Comparison of ENCODE assay signal across 19 cellular contexts in the genomic region with DNA sequence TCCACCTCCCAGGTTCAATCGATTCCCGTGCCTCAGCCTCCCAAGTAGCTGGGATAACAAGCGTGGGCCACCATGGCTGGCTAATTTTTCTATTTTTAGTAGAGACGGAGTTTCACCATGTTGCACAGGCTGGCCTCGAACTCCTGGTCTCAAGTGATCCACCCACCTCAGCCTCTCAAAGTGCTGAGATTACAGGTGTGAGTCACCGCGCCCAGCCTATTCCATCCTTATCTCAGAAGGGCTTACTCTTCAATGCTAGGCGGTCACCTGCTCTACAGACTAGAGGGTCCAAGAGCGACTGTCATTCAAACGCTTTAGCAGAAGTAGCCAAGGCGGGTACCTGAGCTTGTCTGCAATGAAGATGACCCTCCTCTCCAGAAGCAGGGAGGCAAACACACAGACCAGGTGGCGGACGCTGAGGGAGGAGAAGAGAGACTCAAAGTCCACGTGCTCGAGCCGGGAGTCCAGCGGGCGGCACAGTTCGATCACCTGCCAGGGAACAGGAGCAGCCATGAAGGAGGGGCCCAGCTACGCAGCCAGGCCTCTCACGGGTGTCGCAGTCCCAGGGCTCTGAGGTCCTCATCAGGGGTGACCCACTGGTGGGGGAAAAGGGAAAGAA.
A peak's percentile ranks its signal among the peaks of the same experiment; 100 is the strongest.
DNase-seq lines count a peak whose midpoint lies in the region; ATAC-seq, FAIRE-seq and TF ChIP-seq lines count a peak whose summit lies in the region.
"Had no signal": no experiment of that assay in that cellular context is flagged by ENCODE, and none has a peak within 500 bp of the region (broad histone marks: within the 10 kb centered on the region; RNA-seq: fewer than 3 reads in every experiment).

No MANE protein-coding gene starts in this region.

- no peaks in the 10 kb centered on the region for H3K36me3 ChIP-seq in HepG2 (replicated peaks in 1 of 2; ENCODE audit: control insufficient read depth in 1 of 2, insufficient read depth in 2 of 2, low read length in 2 of 2)
- no peaks in the 10 kb centered on the region for H3K36me3 ChIP-seq in pancreas
- no peaks in the 10 kb centered on the region for H3K36me3 ChIP-seq in BE2C
- H3K36me3 ChIP-seq: BLaER1 treated with 17β-estradiol and CSF1 and Interleukin-3, amounts not matched to agents 10 nM and 100 nM had no signal

- TF ChIP-seq CTCF in WTC11 (IDR thresholded peaks at IDR 0.05) (no peak), HepG2 (CRISPR knock-in tag; IDR thresholded peaks at IDR 0.05) (peak; percentile 39), pancreas (IDR thresholded peaks at IDR 0.05) (no peak), BE2C (IDR thresholded peaks at IDR 0.05; ENCODE audit: low read depth, low read length) (no peak)

- H3K27me3 Mint-ChIP-seq in WTC11 (ENCODE audit: low read depth), result no peaks in the 10 kb centered on the region
- peaks cover 9% of the 10 kb centered on the region for H3K27me3 Mint-ChIP-seq in activated CD4-positive, alpha-beta T cell treated with anti-CD3 and anti-CD28 coated beads, Interleukin-2, amount 10 ng/mL, durations not matched to agents 24 days and 14 days

- H3K27me3 ChIP-seq in HepG2 (ENCODE audit: control insufficient read depth in 1 of 2, insufficient read depth in 2 of 2, low read length in 2 of 2), result no peaks in the 10 kb centered on the region
- no peaks in the 10 kb centered on the region for H3K27me3 ChIP-seq in pancreas
- no peaks in the 10 kb centered on the region for H3K27me3 ChIP-seq in BE2C
- H3K27me3 ChIP-seq: BLaER1 treated with 17β-estradiol and CSF1 and Interleukin-3, amounts not matched to agents 10 nM and 100 nM had no signal

- TF ChIP-seq EP300 in HepG2 (IDR thresholded peaks at IDR 0.05; ENCODE audit: low read depth in 2 of 2, low read length in 2 of 2) (peak in 1 of 2 experiments; percentile 51; a peak in 2 of 4 replicates), HepG2 (CRISPR knock-in tag; IDR thresholded peaks at IDR 0.05; ENCODE audit: borderline replicate concordance) (no peak)

- no peaks in the 10 kb centered on the region for H3K9me3 Mint-ChIP-seq in WTC11
- no peaks in the 10 kb centered on the region for H3K9me3 Mint-ChIP-seq in activated CD4-positive, alpha-beta T cell treated with anti-CD3 and anti-CD28 coated beads, Interleukin-2, amount 10 ng/mL, durations not matched to agents 24 days and 14 days
- H3K9me3 Mint-ChIP-seq: GM23338 had no signal

- CTCF ChIA-PET in WTC11 (lab: Charles Lee), result interaction anchor here (1.2 kb wide), 1 partner anchor 100 kb away, joined by 3 read pairs; no protein-coding TSS in a partner anchor
- CTCF ChIA-PET in HepG2 (lab: Yijun Ruan, JAX; ENCODE audit: low intra/inter-chr PET ratio, low total read pairs), result no interaction called here

- H3K4me2 ChIP-seq in HepG2 (ENCODE audit: low read depth, low read length), result peak overlapping the region; percentile 36
- H3K4me2 ChIP-seq: BLaER1 treated with 17β-estradiol and CSF1 and Interleukin-3, amounts not matched to agents 10 nM and 100 nM; GM23338 had no signal

- TF ChIP-seq RAD21 in HepG2 (CRISPR knock-in tag; IDR thresholded peaks at IDR 0.05), result no peak

- no peak for TF ChIP-seq POLR2A in HepG2 (IDR thresholded peaks at IDR 0.05; ENCODE audit: insufficient read depth in 1 of 2, low read depth in 2 of 2, low read length in 2 of 2)

- H3K27ac ChIP-seq in HepG2 (ENCODE audit: extremely low read length, insufficient read depth, low read length) (no peak overlapping the region), pancreas (no peak overlapping the region)
- H3K27ac ChIP-seq: BLaER1 treated with 17β-estradiol and CSF1 and Interleukin-3, amounts not matched to agents 10 nM and 100 nM had no signal

- FAIRE-seq in HepG2 (lab: Jason Lieb, UNC) (peak; percentile 87), pancreas (lab: Jason Lieb, UNC) (no peak)
- FAIRE-seq: A204.1, GM12892 had no signal

- ATAC-seq in WTC11 (no peak), HepG2 (peak; percentile 84), pancreas (peak in 3 of 4 donors; percentile 69 to 95 (median 89))
- ATAC-seq: GM23338 had no signal

- intact Hi-C loops in HepG2 (cut with micrococcal nuclease; ENCODE audit: unreplicated experiment) (no loop called here), pancreas (cut with DNase I) (loop anchor here in 1 of 3 donors (10.0 kb wide), 1 partner anchor 60 kb away; no protein-coding TSS in a partner anchor)
- intact Hi-C loops in activated CD4-positive, alpha-beta T cell treated with anti-CD3 and anti-CD28 coated beads, Interleukin-2, amount 10 ng/mL, durations not matched to agents 24 days and 14 days (cut with micrococcal nuclease), result no loop called here

- H3K4me1 Mint-ChIP-seq in WTC11, result peaks cover 36% of the 10 kb centered on the region
- no peaks in the 10 kb centered on the region for H3K4me1 Mint-ChIP-seq in activated CD4-positive, alpha-beta T cell treated with anti-CD3 and anti-CD28 coated beads, Interleukin-2, amount 10 ng/mL, durations not matched to agents 24 days and 14 days

- H3K4me1 ChIP-seq in HepG2 (ENCODE audit: insufficient read depth, low read length), result peaks cover 62% of the 10 kb centered on the region
- peaks cover 0 to 3% (median 0%) of the 10 kb centered on the region in 3 donors for H3K4me1 ChIP-seq in pancreas
- peaks cover 10% of the 10 kb centered on the region for H3K4me1 ChIP-seq in BE2C
- H3K4me1 ChIP-seq: BLaER1 treated with 17β-estradiol and CSF1 and Interleukin-3, amounts not matched to agents 10 nM and 100 nM had no signal

- H3K36me3 Mint-ChIP-seq in WTC11, result no peaks in the 10 kb centered on the region; the same call in 1 of the 2 replicates
- H3K36me3 Mint-ChIP-seq in activated CD4-positive, alpha-beta T cell treated with anti-CD3 and anti-CD28 coated beads, Interleukin-2, amount 10 ng/mL, durations not matched to agents 24 days and 14 days (ENCODE audit: low read depth), result no peaks in the 10 kb centered on the region

- no peaks in the 10 kb centered on the region for H4K20me1 ChIP-seq in HepG2 (ENCODE audit: insufficient read depth, low read length)
- H4K20me1 ChIP-seq: BLaER1 treated with 17β-estradiol and CSF1 and Interleukin-3, amounts not matched to agents 10 nM and 100 nM had no signal

- POLR2A ChIA-PET in WTC11 (lab: Charles Lee) (interaction anchor here (0.6 kb wide), 1 partner anchor 1054 kb away, joined by 6 read pairs; no protein-coding TSS in a partner anchor), HepG2 (lab: Yijun Ruan, JAX) (interaction anchor here (0.6 to 1.2 kb wide), 2 partner anchors 11 to 84 kb away, joined by 3 to 4 read pairs; no protein-coding TSS in a partner anchor)

- in situ Hi-C loops in HepG2 (cut with HindIII; ENCODE audit: extremely low pct_ligation_motif_present, low pct_unique_long_range_greater_than_20kb), result no loop called here

- peak overlapping the region; percentile 58; the same call in 1 of the 2 replicates for H3K27ac Mint-ChIP-seq in WTC11
- H3K27ac Mint-ChIP-seq in activated CD4-positive, alpha-beta T cell treated with anti-CD3 and anti-CD28 coated beads, Interleukin-2, amount 10 ng/mL, durations not matched to agents 24 days and 14 days, result no peak overlapping the region
- H3K27ac Mint-ChIP-seq: GM23338 had no signal

- H3K9me3 ChIP-seq in HepG2 (ENCODE audit: low read length) (no peaks in the 10 kb centered on the region), pancreas (no peaks in the 10 kb centered on the region), BE2C (no peaks in the 10 kb centered on the region)
- H3K9me3 ChIP-seq: BLaER1 treated with 17β-estradiol and CSF1 and Interleukin-3, amounts not matched to agents 10 nM and 100 nM had no signal

- 9% methylated on average over 22 of the region's 22 CpGs for WGBS in HepG2 (ENCODE audit: low lambda C conversion rate)
- 61 to 88% methylated on average over 22 of the region's 22 CpGs for WGBS in pancreas, 2 donors

- H3K9ac ChIP-seq in HepG2 (ENCODE audit: insufficient read depth, low read depth, low read length), result no peak overlapping the region
- H3K9ac ChIP-seq: BLaER1 treated with 17β-estradiol and CSF1 and Interleukin-3, amounts not matched to agents 10 nM and 100 nM had no signal

- peak overlapping the region in 1 of 3 experiments; percentile 20; a peak in 1 of 6 replicates for H3K4me3 ChIP-seq in HepG2 (replicated peaks in 1 of 3; ENCODE audit: insufficient read depth in 1 of 3, low read depth in 2 of 3, low read length in 3 of 3)
- H3K4me3 ChIP-seq in pancreas, result no peak overlapping the region
- no peak overlapping the region for H3K4me3 ChIP-seq in BE2C (ENCODE audit: low read depth, low read length)
- H3K4me3 ChIP-seq: BLaER1 treated with 17β-estradiol and CSF1 and Interleukin-3, amounts not matched to agents 10 nM and 100 nM; GM23338 had no signal

- no peak overlapping the region for H2AFZ ChIP-seq in HepG2 (ENCODE audit: low read length)
- H2AFZ ChIP-seq: GM23338 had no signal

- no peak overlapping the region for H3K4me3 Mint-ChIP-seq in WTC11
- H3K4me3 Mint-ChIP-seq in activated CD4-positive, alpha-beta T cell treated with anti-CD3 and anti-CD28 coated beads, Interleukin-2, amount 10 ng/mL, durations not matched to agents 24 days and 14 days, result no peak overlapping the region
- H3K4me3 Mint-ChIP-seq: GM23338 had no signal

- no TSS peak for BruUV-seq in HepG2 (replicated peaks; lab: Mats Ljungman, UMichigan)

- H3K79me2 ChIP-seq in HepG2 (ENCODE audit: insufficient read depth, low read length), result no peaks in the 10 kb centered on the region

- DNase-seq in COLO668 (lab: John Stamatoyannopoulos, UW; ENCODE audit: unreplicated experiment) (peak; percentile 74), WTC11 (ENCODE audit: low spot score) (no peak), HepG2 (ENCODE audit: low spot score) (peak; percentile 84), pancreas (peak in 5 of 6 donors; percentile 53 to 93 (median 68)), BE2C (no peak), SK-N-DZ (ENCODE audit: low spot score) (no peak)
- DNase-seq in effector CD8-positive, alpha-beta T cell (lab: John Stamatoyannopoulos, UW), result no peak
- DNase-seq in activated CD4-positive, alpha-beta T cell treated with anti-CD3 and anti-CD28 coated beads, Interleukin-2, amount 10 ng/mL, durations not matched to agents 24 days and 14 days, result no peak
- DNase-seq: DMS 273 treated with DMSO at 0.1 percent for 48 hours; NCI-H1092; NCI-H526 treated with DMSO at 0.1 percent for 48 hours; NK-92 treated with Interleukin-12 subunit alpha and Interleukin-12 subunit beta, amount 100 ng/mL, for 24 hours; OCI-M1; RPMI8226; SIG-M5 had no signal

TF ChIP-seq in WTC11, 78 proteins besides CTCF, POLR2A, EP300 and RAD21 (continues in another document):
- TF ChIP-seq NFATC4 (CRISPR knock-in tag; IDR thresholded peaks at IDR 0.05) (no peak), GTF2I (CRISPR knock-in tag; conservative IDR thresholded peaks at IDR 0.05) (no peak)

TF ChIP-seq in HepG2, 621 proteins besides CTCF, POLR2A, EP300 and RAD21 (continues in another document):
- TF ChIP-seq GABPB1 (CRISPR knock-in tag; IDR thresholded peaks at IDR 0.05) (no peak; the same call in 1 of the 2 replicates), MTF2 (CRISPR knock-in tag; IDR thresholded peaks at IDR 0.05; ENCODE audit: borderline replicate concordance) (no peak)

Comparison
In these comparisons a context has a peak if more than half of its experiments do, and no peak if none do; other contexts are left out.
1. DNase-seq: peak in COLO668 (single experiment), HepG2 (single experiment) and pancreas (5 of 6); none in WTC11 (single experiment), effector CD8-positive, alpha-beta T cell (single experiment), BE2C (single experiment), activated CD4-positive, alpha-beta T cell treated with anti-CD3 and anti-CD28 coated beads, Interleukin-2, amount 10 ng/mL, durations not matched to agents 24 days and 14 days (single experiment) and SK-N-DZ (single experiment).